ENCODE assay signal across 1 cellular context in genomic region chr1:228646717-228647522, GRCh38.
TF ChIP-seq lines count a peak whose summit lies in the region.

No MANE protein-coding gene starts in this region.

TF ChIP-seq in K562, 482 proteins besides CTCF, POLR2A, EP300 and RAD21 (continued from another document and continues in another):
- TF ChIP-seq, protein P1, sequence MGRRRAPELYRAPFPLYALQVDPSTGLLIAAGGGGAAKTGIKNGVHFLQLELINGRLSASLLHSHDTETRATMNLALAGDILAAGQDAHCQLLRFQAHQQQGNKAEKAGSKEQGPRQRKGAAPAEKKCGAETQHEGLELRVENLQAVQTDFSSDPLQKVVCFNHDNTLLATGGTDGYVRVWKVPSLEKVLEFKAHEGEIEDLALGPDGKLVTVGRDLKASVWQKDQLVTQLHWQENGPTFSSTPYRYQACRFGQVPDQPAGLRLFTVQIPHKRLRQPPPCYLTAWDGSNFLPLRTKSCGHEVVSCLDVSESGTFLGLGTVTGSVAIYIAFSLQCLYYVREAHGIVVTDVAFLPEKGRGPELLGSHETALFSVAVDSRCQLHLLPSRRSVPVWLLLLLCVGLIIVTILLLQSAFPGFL (CRISPR knock-in tag; IDR thresholded peaks at IDR 0.05), result no peak
- TF ChIP-seq BRD9 (IDR thresholded peaks at IDR 0.05; ENCODE audit: low read depth, partially characterized antibody) (no peak), ZNF239 (CRISPR knock-in tag; IDR thresholded peaks at IDR 0.05) (no peak), NFATC3 (IDR thresholded peaks at IDR 0.05) (no peak), DIDO1 (tag; IDR thresholded peaks at IDR 0.05; ENCODE audit: low read depth) (0 out of 2 replicates have a peak, but pooled peaks have one; percentile 45), BCOR (IDR thresholded peaks at IDR 0.05) (no peak; the same call in 1 of the 2 replicates), RBBP5 (IDR thresholded peaks at IDR 0.05; ENCODE audit: borderline replicate concordance, insufficient read depth, low read length, poor library complexity, severe bottlenecking) (no peak), KDM5B (IDR thresholded peaks at IDR 0.05; ENCODE audit: insufficient replicate concordance, low read depth, low read length) (peak; percentile 14), DDX20 (tag; IDR thresholded peaks at IDR 0.05; ENCODE audit: low read depth) (no peak), JUNB (CRISPR knock-in tag; conservative IDR thresholded peaks at IDR 0.05) (no peak), TFAM (CRISPR knock-in tag; conservative IDR thresholded peaks at IDR 0.05) (no peak), GABPB2 (CRISPR knock-in tag; conservative IDR thresholded peaks at IDR 0.05) (no peak), PTRF (tag; IDR thresholded peaks at IDR 0.05) (no peak), GTF2A2 (tag; IDR thresholded peaks at IDR 0.05) (no peak), FOS (IDR thresholded peaks at IDR 0.05; ENCODE audit: extremely low read depth, insufficient read length) (no peak), ZNF436 (CRISPR knock-in tag; IDR thresholded peaks at IDR 0.05) (no peak), CREB3L1 (IDR thresholded peaks at IDR 0.05; ENCODE audit: borderline replicate concordance, low read depth) (no peak), ERF (CRISPR knock-in tag; IDR thresholded peaks at IDR 0.05) (no peak), RHOXF2B (CRISPR knock-in tag; conservative IDR thresholded peaks at IDR 0.05) (no peak), MAFG (tag; conservative IDR thresholded peaks at IDR 0.05) (no peak), TRIM24 (IDR thresholded peaks at IDR 0.05) (no peak), ZNF140 (CRISPR knock-in tag; IDR thresholded peaks at IDR 0.05) (no peak), SP2 (IDR thresholded peaks at IDR 0.05; ENCODE audit: extremely low read depth, low read depth, low read length, poor library complexity, severe bottlenecking) (no peak), ZNF445 (CRISPR knock-in tag; IDR thresholded peaks at IDR 0.05; ENCODE audit: low read depth) (no peak), HDAC2 (IDR thresholded peaks at IDR 0.05) (0 out of 2 replicates have a peak, but pooled peaks have one; percentile 46), ZKSCAN3 (CRISPR knock-in tag; IDR thresholded peaks at IDR 0.05) (no peak), RBM15 (IDR thresholded peaks at IDR 0.05; ENCODE audit: insufficient read depth, low read length) (no peak)
- TF ChIP-seq, protein P2, sequence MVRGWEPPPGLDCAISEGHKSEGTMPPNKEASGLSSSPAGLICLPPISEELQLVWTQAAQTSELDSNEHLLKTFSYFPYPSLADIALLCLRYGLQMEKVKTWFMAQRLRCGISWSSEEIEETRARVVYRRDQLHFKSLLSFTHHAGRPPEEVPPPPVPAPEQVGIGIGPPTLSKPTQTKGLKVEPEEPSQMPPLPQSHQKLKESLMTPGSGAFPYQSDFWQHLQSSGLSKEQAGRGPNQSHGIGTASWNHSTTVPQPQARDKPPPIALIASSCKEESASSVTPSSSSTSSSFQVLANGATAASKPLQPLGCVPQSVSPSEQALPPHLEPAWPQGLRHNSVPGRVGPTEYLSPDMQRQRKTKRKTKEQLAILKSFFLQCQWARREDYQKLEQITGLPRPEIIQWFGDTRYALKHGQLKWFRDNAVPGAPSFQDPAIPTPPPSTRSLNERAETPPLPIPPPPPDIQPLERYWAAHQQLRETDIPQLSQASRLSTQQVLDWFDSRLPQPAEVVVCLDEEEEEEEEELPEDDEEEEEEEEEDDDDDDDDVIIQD (CRISPR knock-in tag; IDR thresholded peaks at IDR 0.05), result no peak
- TF ChIP-seq, protein P3, sequence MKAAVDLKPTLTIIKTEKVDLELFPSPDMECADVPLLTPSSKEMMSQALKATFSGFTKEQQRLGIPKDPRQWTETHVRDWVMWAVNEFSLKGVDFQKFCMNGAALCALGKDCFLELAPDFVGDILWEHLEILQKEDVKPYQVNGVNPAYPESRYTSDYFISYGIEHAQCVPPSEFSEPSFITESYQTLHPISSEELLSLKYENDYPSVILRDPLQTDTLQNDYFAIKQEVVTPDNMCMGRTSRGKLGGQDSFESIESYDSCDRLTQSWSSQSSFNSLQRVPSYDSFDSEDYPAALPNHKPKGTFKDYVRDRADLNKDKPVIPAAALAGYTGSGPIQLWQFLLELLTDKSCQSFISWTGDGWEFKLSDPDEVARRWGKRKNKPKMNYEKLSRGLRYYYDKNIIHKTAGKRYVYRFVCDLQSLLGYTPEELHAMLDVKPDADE (conservative IDR thresholded peaks at IDR 0.05; ENCODE audit: control insufficient read depth, low read depth, low read length), result no peak
- TF ChIP-seq, protein P4, sequence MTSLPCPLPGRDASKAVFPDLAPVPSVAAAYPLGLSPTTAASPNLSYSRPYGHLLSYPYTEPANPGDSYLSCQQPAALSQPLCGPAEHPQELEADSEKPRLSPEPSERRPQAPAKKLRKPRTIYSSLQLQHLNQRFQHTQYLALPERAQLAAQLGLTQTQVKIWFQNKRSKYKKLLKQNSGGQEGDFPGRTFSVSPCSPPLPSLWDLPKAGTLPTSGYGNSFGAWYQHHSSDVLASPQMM (CRISPR knock-in tag; IDR thresholded peaks at IDR 0.05), result no peak
- TF ChIP-seq, protein P5, sequence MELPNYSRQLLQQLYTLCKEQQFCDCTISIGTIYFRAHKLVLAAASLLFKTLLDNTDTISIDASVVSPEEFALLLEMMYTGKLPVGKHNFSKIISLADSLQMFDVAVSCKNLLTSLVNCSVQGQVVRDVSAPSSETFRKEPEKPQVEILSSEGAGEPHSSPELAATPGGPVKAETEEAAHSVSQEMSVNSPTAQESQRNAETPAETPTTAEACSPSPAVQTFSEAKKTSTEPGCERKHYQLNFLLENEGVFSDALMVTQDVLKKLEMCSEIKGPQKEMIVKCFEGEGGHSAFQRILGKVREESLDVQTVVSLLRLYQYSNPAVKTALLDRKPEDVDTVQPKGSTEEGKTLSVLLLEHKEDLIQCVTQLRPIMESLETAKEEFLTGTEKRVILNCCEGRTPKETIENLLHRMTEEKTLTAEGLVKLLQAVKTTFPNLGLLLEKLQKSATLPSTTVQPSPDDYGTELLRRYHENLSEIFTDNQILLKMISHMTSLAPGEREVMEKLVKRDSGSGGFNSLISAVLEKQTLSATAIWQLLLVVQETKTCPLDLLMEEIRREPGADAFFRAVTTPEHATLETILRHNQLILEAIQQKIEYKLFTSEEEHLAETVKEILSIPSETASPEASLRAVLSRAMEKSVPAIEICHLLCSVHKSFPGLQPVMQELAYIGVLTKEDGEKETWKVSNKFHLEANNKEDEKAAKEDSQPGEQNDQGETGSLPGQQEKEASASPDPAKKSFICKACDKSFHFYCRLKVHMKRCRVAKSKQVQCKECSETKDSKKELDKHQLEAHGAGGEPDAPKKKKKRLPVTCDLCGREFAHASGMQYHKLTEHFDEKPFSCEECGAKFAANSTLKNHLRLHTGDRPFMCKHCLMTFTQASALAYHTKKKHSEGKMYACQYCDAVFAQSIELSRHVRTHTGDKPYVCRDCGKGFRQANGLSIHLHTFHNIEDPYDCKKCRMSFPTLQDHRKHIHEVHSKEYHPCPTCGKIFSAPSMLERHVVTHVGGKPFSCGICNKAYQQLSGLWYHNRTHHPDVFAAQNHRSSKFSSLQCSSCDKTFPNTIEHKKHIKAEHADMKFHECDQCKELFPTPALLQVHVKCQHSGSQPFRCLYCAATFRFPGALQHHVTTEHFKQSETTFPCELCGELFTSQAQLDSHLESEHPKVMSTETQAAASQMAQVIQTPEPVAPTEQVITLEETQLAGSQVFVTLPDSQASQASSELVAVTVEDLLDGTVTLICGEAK (IDR thresholded peaks at IDR 0.05), result peak; percentile 56
- TF ChIP-seq, protein P5 (CRISPR knock-in tag; IDR thresholded peaks at IDR 0.05), result no peak
- TF ChIP-seq, protein P6, sequence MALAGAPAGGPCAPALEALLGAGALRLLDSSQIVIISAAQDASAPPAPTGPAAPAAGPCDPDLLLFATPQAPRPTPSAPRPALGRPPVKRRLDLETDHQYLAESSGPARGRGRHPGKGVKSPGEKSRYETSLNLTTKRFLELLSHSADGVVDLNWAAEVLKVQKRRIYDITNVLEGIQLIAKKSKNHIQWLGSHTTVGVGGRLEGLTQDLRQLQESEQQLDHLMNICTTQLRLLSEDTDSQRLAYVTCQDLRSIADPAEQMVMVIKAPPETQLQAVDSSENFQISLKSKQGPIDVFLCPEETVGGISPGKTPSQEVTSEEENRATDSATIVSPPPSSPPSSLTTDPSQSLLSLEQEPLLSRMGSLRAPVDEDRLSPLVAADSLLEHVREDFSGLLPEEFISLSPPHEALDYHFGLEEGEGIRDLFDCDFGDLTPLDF (CRISPR knock-in tag; IDR thresholded peaks at IDR 0.05), result no peak
- TF ChIP-seq, protein P7, sequence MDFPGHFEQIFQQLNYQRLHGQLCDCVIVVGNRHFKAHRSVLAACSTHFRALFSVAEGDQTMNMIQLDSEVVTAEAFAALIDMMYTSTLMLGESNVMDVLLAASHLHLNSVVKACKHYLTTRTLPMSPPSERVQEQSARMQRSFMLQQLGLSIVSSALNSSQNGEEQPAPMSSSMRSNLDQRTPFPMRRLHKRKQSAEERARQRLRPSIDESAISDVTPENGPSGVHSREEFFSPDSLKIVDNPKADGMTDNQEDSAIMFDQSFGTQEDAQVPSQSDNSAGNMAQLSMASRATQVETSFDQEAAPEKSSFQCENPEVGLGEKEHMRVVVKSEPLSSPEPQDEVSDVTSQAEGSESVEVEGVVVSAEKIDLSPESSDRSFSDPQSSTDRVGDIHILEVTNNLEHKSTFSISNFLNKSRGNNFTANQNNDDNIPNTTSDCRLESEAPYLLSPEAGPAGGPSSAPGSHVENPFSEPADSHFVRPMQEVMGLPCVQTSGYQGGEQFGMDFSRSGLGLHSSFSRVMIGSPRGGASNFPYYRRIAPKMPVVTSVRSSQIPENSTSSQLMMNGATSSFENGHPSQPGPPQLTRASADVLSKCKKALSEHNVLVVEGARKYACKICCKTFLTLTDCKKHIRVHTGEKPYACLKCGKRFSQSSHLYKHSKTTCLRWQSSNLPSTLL (IDR thresholded peaks at IDR 0.05), result no peak
- TF ChIP-seq, protein P8, sequence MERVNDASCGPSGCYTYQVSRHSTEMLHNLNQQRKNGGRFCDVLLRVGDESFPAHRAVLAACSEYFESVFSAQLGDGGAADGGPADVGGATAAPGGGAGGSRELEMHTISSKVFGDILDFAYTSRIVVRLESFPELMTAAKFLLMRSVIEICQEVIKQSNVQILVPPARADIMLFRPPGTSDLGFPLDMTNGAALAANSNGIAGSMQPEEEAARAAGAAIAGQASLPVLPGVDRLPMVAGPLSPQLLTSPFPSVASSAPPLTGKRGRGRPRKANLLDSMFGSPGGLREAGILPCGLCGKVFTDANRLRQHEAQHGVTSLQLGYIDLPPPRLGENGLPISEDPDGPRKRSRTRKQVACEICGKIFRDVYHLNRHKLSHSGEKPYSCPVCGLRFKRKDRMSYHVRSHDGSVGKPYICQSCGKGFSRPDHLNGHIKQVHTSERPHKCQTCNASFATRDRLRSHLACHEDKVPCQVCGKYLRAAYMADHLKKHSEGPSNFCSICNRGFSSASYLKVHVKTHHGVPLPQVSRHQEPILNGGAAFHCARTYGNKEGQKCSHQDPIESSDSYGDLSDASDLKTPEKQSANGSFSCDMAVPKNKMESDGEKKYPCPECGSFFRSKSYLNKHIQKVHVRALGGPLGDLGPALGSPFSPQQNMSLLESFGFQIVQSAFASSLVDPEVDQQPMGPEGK (CRISPR knock-in tag; IDR thresholded peaks at IDR 0.05; ENCODE audit: borderline replicate concordance), result no peak
